1 cellular context compared by ENCODE assay signal in genomic region chr16:558298-559020, GRCh38.
A peak's percentile ranks its signal among the peaks of the same experiment; 100 is the strongest.
TF ChIP-seq lines count a peak whose summit lies in the region.

No MANE protein-coding gene starts in this region.

TF ChIP-seq in HEK293, 187 proteins besides CTCF, POLR2A, EP300 and RAD21 (continued from another document):
- no peak for TF ChIP-seq TSHZ1 (tag by site-specific recombination; IDR thresholded peaks at IDR 0.05; ENCODE audit: borderline replicate concordance)
- no peak for TF ChIP-seq BCL11B (tag by site-specific recombination; IDR thresholded peaks at IDR 0.05; ENCODE audit: low read depth)
- TF ChIP-seq ZNF785 (tag by site-specific recombination; IDR thresholded peaks at IDR 0.05) = no peak
- no peak for TF ChIP-seq REST (tag by site-specific recombination; IDR thresholded peaks at IDR 0.05)
- 0 out of 2 replicates have a peak, but pooled peaks have one; percentile 38 for TF ChIP-seq HIC1 (tag by site-specific recombination; IDR thresholded peaks at IDR 0.05)
- TF ChIP-seq ZNF140 (tag by site-specific recombination; IDR thresholded peaks at IDR 0.05) = no peak
- no peak for TF ChIP-seq PBX3 (CRISPR knock-in tag; IDR thresholded peaks at IDR 0.05)
- TF ChIP-seq KLF1 (tag by site-specific recombination; IDR thresholded peaks at IDR 0.05) = peak; percentile 26; the same call in 1 of the 2 replicates
- no peak for TF ChIP-seq ZNF19 (tag by site-specific recombination; IDR thresholded peaks at IDR 0.05; ENCODE audit: low read depth)
- TF ChIP-seq ZIC2 (tag by site-specific recombination; IDR thresholded peaks at IDR 0.05) = 0 out of 2 replicates have a peak, but pooled peaks have one; percentile 8
- TF ChIP-seq FEZF1 (tag by site-specific recombination; IDR thresholded peaks at IDR 0.05) = no peak
- no peak for TF ChIP-seq ZNF654 (tag by site-specific recombination; IDR thresholded peaks at IDR 0.05; ENCODE audit: low read depth)
